Comparison of ENCODE assay signal across 1 cellular context in genomic region chr10:96267234-96267705, GRCh38.
A peak's percentile ranks its signal among the peaks of the same experiment; 100 is the strongest.
TF ChIP-seq lines count a peak whose summit lies in the region.

No MANE protein-coding gene starts in this region.

TF ChIP-seq in GM12878, 131 proteins besides CTCF, POLR2A, EP300 and RAD21 (continued from another document):
- peak; percentile 59 for TF ChIP-seq ATF7 (IDR thresholded peaks at IDR 0.05; ENCODE audit: low read depth)
- no peak for TF ChIP-seq PRDM15 (CRISPR knock-in tag; IDR thresholded peaks at IDR 0.05)
- TF ChIP-seq, protein P1, sequence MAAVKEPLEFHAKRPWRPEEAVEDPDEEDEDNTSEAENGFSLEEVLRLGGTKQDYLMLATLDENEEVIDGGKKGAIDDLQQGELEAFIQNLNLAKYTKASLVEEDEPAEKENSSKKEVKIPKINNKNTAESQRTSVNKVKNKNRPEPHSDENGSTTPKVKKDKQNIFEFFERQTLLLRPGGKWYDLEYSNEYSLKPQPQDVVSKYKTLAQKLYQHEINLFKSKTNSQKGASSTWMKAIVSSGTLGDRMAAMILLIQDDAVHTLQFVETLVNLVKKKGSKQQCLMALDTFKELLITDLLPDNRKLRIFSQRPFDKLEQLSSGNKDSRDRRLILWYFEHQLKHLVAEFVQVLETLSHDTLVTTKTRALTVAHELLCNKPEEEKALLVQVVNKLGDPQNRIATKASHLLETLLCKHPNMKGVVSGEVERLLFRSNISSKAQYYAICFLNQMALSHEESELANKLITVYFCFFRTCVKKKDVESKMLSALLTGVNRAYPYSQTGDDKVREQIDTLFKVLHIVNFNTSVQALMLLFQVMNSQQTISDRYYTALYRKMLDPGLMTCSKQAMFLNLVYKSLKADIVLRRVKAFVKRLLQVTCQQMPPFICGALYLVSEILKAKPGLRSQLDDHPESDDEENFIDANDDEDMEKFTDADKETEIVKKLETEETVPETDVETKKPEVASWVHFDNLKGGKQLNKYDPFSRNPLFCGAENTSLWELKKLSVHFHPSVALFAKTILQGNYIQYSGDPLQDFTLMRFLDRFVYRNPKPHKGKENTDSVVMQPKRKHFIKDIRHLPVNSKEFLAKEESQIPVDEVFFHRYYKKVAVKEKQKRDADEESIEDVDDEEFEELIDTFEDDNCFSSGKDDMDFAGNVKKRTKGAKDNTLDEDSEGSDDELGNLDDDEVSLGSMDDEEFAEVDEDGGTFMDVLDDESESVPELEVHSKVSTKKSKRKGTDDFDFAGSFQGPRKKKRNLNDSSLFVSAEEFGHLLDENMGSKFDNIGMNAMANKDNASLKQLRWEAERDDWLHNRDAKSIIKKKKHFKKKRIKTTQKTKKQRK (IDR thresholded peaks at IDR 0.05; ENCODE audit: low read depth, low read length) = no peak
- TF ChIP-seq RELA (IDR thresholded peaks at IDR 0.05; ENCODE audit: borderline replicate concordance, partially characterized antibody) = no peak
- no peak for TF ChIP-seq HDAC2 (IDR thresholded peaks at IDR 0.05)
- 0 out of 4 replicates have a peak, but pooled peaks of 1 of the 2 experiments have one; percentile 62 for TF ChIP-seq SRF (IDR thresholded peaks at IDR 0.05; ENCODE audit: low read depth in 2 of 2, low read length in 2 of 2)
- TF ChIP-seq SKIL (IDR thresholded peaks at IDR 0.05; ENCODE audit: low read depth, poor library complexity, severe bottlenecking) = peak; percentile 27
- 0 out of 2 replicates have a peak, but pooled peaks have one; percentile 16 for TF ChIP-seq MLLT1 (IDR thresholded peaks at IDR 0.05)
- no peak for TF ChIP-seq CREB1 (IDR thresholded peaks at IDR 0.05; ENCODE audit: low read depth)
- no peak for TF ChIP-seq MYC (IDR thresholded peaks at IDR 0.05; ENCODE audit: insufficient read depth, insufficient read length, insufficient replicate concordance, low read length, severe bottlenecking)
- 0 out of 2 replicates have a peak, but pooled peaks have one; percentile 23 for TF ChIP-seq POLR2AphosphoS2 (IDR thresholded peaks at IDR 0.05; ENCODE audit: low read depth, low read length)
- no peak for TF ChIP-seq BRCA1 (IDR thresholded peaks at IDR 0.05; ENCODE audit: low read depth, low read length)
- peak; percentile 20; the same call in 1 of the 2 replicates for TF ChIP-seq RELB (IDR thresholded peaks at IDR 0.05; ENCODE audit: low read depth)
- TF ChIP-seq ZNF622 (IDR thresholded peaks at IDR 0.05) = no peak
- TF ChIP-seq CREM (IDR thresholded peaks at IDR 0.05; ENCODE audit: low read depth) = 0 out of 2 replicates have a peak, but pooled peaks have one; percentile 16
